In the genomic region with DNA sequence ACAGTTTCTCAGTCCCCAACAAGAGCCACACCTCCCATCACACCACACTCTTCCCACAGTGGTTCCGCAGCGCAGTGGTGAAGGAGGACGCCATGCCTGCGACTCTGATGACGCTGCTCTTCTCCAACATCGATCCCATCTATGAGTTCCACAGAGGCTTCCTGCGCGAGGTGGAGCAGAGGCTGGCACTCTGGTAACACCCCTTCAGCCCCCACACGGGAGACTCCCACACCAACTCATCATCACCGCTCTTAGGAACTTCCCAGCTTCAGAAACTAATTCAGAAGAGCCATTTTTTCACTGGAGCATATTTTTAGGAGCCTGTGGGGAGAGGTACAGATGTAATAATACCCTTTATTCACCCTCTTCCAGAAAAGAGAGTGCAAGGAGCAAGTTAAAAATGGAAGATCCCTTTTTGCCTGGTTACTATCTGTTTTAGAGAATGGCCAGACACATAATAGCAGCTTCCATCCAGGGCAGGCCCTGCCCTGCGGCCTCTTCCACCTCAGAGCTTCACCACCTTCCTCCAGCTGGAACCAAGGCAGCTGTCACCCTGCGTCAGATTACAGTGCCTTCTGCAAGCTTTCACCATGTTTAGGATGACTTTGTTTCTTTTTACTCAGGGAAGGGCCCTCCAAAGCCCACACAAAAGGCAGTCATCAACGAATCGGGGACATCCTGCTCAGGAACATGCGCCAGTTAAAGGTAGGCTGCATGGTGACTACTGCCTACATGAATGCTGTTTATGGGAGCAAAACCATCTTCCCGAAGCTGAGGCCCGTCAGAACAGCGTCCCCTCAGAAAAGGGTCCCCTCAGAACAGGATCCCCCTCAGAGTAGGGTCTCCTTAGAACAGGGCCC, we compare ENCODE assay signal across 25 cellular contexts. TPM values are rescaled to one million over a fixed set of nuclear protein-coding genes. Genes with fewer than 3 reads are reported as not detected.
DNase-seq lines count a peak whose midpoint lies in the region; ATAC-seq and TF ChIP-seq lines count a peak whose summit lies in the region.
"Had no signal": no experiment of that assay in that cellular context is flagged by ENCODE, and none has a peak within 500 bp of the region (broad histone marks: within the 10 kb centered on the region; RNA-seq: fewer than 3 reads in every experiment).

No MANE protein-coding gene starts in this region.

- no peak for TF ChIP-seq CTCF in 22Rv1 (IDR thresholded peaks at IDR 0.05)
- no peak for TF ChIP-seq CTCF in VCaP (conservative IDR thresholded peaks at IDR 0.05)
- no peak for TF ChIP-seq CTCF in osteoblast (IDR thresholded peaks at IDR 0.05; ENCODE audit: extremely low read depth, low read depth, low read length)

- no peak overlapping the region for H3K4me2 ChIP-seq in osteoblast (ENCODE audit: insufficient read depth, low read length)
- H3K4me2 ChIP-seq: BLaER1 treated with 17β-estradiol and CSF1 and Interleukin-3, amounts not matched to agents 10 nM and 100 nM had no signal

- DNase-seq in left kidney (ENCODE audit: low read depth, low spot score) (peak; percentile 22), osteoblast (ENCODE audit: insufficient read length, low spot score, missing footprints) (peak; percentile 58), SIG-M5 (lab: John Stamatoyannopoulos, UW) (no peak)
- no peak for DNase-seq in activated CD4-positive, alpha-beta T cell treated with anti-CD3 and anti-CD28 coated beads for 4 hours
- DNase-seq: CD4-positive, alpha-beta memory T cell; COR-L47; DMS53; GOT3; HCEC 1CT; MG63; NCI-H1105 treated with DMSO at 0.1 percent for 48 hours; NCI-H146; NCI-H2029; NCI-H446 treated with DMSO at 0.1 percent for 48 hours; NCI-H526; NCI-H82; NK-92 treated with Interleukin-12 subunit alpha and Interleukin-12 subunit beta, amount 100 ng/mL, for 24 hours; PC-3 had no signal

- H3K4me1 ChIP-seq in osteoblast (ENCODE audit: insufficient read depth, low read length) = no peaks in the 10 kb centered on the region
- H3K4me1 ChIP-seq: SJSA1 had no signal

- ATAC-seq in HG03469 (IDR thresholded peaks at IDR 0.05; ENCODE audit: unreplicated experiment) (no peak), GM18861 (IDR thresholded peaks at IDR 0.05; ENCODE audit: unreplicated experiment) (no peak)
- ATAC-seq: K562, PC-3 had no signal

- H3K4me3 ChIP-seq in osteoblast (ENCODE audit: insufficient read depth, low read length) = no peak overlapping the region
- H3K4me3 ChIP-seq: BLaER1 treated with 17β-estradiol and CSF1 and Interleukin-3, amounts not matched to agents 10 nM and 100 nM; K562; MG63; SJSA1 had no signal

- no peaks in the 10 kb centered on the region for H3K27me3 ChIP-seq in osteoblast (ENCODE audit: insufficient read depth, low read length)
- H3K27me3 ChIP-seq: MG63, SJSA1 had no signal

- H3K79me2 ChIP-seq in osteoblast (ENCODE audit: insufficient read depth, low read length) = no peaks in the 10 kb centered on the region

- no peak overlapping the region for H2AFZ ChIP-seq in osteoblast (ENCODE audit: low read length)

- H3K27ac ChIP-seq in 22Rv1 = peak overlapping the region; percentile 15; the same call in 1 of the 2 replicates
- peak overlapping the region; percentile 99 for H3K27ac ChIP-seq in VCaP
- H3K27ac ChIP-seq in osteoblast (ENCODE audit: low read depth, low read length) = no peak overlapping the region
- H3K27ac ChIP-seq: BLaER1 treated with 17β-estradiol and CSF1 and Interleukin-3, amounts not matched to agents 10 nM and 100 nM; SJSA1 had no signal

- H4K20me1 ChIP-seq in osteoblast (ENCODE audit: insufficient read depth, low read length) = no peaks in the 10 kb centered on the region

- H3K36me3 ChIP-seq in osteoblast (ENCODE audit: insufficient read depth, low read length) = no peaks in the 10 kb centered on the region
- H3K36me3 ChIP-seq: BLaER1 treated with 17β-estradiol and CSF1 and Interleukin-3, amounts not matched to agents 10 nM and 100 nM; MG63 had no signal

- H3K9me3 ChIP-seq in osteoblast (ENCODE audit: low read depth, low read length) = no peaks in the 10 kb centered on the region
- H3K9me3 ChIP-seq: BLaER1 treated with 17β-estradiol and CSF1 and Interleukin-3, amounts not matched to agents 10 nM and 100 nM; MG63; SJSA1 had no signal

RNA-seq across cellular contexts. Expression of a gene that starts 44.9 kb away (rescaled TPM):
- total RNA-seq in osteoblast = 189 and 227 TPM in 2 replicates

Comparison
In these comparisons a context has a peak if more than half of its experiments do, and no peak if none do; other contexts are left out.
1. DNase-seq: peak in left kidney (single experiment) and osteoblast (single experiment); none in SIG-M5 (single experiment) and activated CD4-positive, alpha-beta T cell treated with anti-CD3 and anti-CD28 coated beads for 4 hours (0 of 2).